8 cellular contexts compared by ENCODE assay signal in genomic region chr14:99271951-99272668, GRCh38. TPM values are rescaled to one million over a fixed set of nuclear protein-coding genes. Genes with fewer than 3 reads are reported as not detected.
A peak's percentile ranks its signal among the peaks of the same experiment; 100 is the strongest.
DNase-seq lines count a peak whose midpoint lies in the region; ATAC-seq and TF ChIP-seq lines count a peak whose summit lies in the region.

BCL11B (minus strand) TSS chr14:99272197; CDS start chr14:99271218, 979 bp downstream.

- under 1% methylated on average over 31 of the region's 51 CpGs for WGBS in right lobe of liver (ENCODE audit: insufficient coverage, low coverage, low lambda C conversion rate, missing lambda C conversion rate)

- H3K4me1 ChIP-seq in ACC112 (ENCODE audit: control insufficient read depth, insufficient read depth, low read length, unreplicated experiment): no peaks in the 10 kb centered on the region
- H3K4me1 ChIP-seq in right lobe of liver: peaks cover 0 to 35% (median 7%) of the 10 kb centered on the region in 4 donors

- no peaks in the 10 kb centered on the region for H3K9me3 ChIP-seq in right lobe of liver

- peak; percentile 97 for DNase-seq in NCI-H345 (lab: John Stamatoyannopoulos, UW)
- DNase-seq in activated CD4-positive, alpha-beta T cell treated with anti-CD3 and anti-CD28 coated beads for 1 hour: peak; percentile 85
- peak; percentile 67 for DNase-seq in cerebellar cortex (ENCODE audit: low spot score)
- peak in 2 of 3 donors; percentile 55 to 67 for DNase-seq in right lobe of liver
- DNase-seq in stimulated activated CD4-positive, alpha-beta T cell treated with anti-CD3 and anti-CD28 coated beads, Interleukin-4, amount 100 ng/mL, for 4 hours: peak; percentile 82 to 90

- ATAC-seq in GM18861 (IDR thresholded peaks at IDR 0.05; ENCODE audit: unreplicated experiment) (peak; percentile 89), HG03175 (IDR thresholded peaks at IDR 0.05; ENCODE audit: unreplicated experiment) (peak; percentile 74), right lobe of liver (peak; percentile 51 to 67 (median 57))

- intact Hi-C loops in right lobe of liver (cut with DNase I): no loop called here

- H3K27me3 ChIP-seq in ACC112 (ENCODE audit: insufficient read depth, low read length) (peaks cover 95% of the 10 kb centered on the region), right lobe of liver (peaks cover 7 to 41% of the 10 kb centered on the region in 2 donors)

- TF ChIP-seq CTCF in right lobe of liver (IDR thresholded peaks at IDR 0.05): peak; percentile 24 to 36 (median 28)

- TF ChIP-seq POLR2A in right lobe of liver (IDR thresholded peaks at IDR 0.05): peak; percentile 13

- no peaks in the 10 kb centered on the region for H3K36me3 ChIP-seq in ACC112 (ENCODE audit: insufficient read depth, low read length)
- H3K36me3 ChIP-seq in right lobe of liver: no peaks in the 10 kb centered on the region

- H3K27ac ChIP-seq in ACC112 (ENCODE audit: low read depth, low read length) (no peak within 1 kb of the TSS), right lobe of liver (no peak within 1 kb of the TSS)

- H3K79me2 ChIP-seq in ACC112 (ENCODE audit: control insufficient read depth, insufficient read depth, low read length, unreplicated experiment): no peaks in the 10 kb centered on the region

- H3K4me3 ChIP-seq in ACC112 (ENCODE audit: low read depth, low read length): peak within 1 kb of the TSS; percentile 74
- peak within 1 kb of the TSS; percentile 32 to 49 (median 34) for H3K4me3 ChIP-seq in right lobe of liver

- H2AFZ ChIP-seq in ACC112 (ENCODE audit: low read length, unreplicated experiment): peak within 1 kb of the TSS; percentile 90

RNA-seq across cellular contexts. Expression of gene BCL11B, which starts in this region (rescaled TPM):
- under 1 TPM; 0.04 to 0.61 (median 0.24) TPM for total RNA-seq in right lobe of liver

Comparison
In these comparisons a context has a peak if more than half of its experiments do, and no peak if none do; other contexts are left out.
1. Peak in DNase-seq, ATAC-seq and H3K4me3 ChIP-seq in right lobe of liver; RNA of the gene not detected or under 1 TPM.